Comparison of ENCODE assay signal across 1 cellular context in the genomic region with DNA sequence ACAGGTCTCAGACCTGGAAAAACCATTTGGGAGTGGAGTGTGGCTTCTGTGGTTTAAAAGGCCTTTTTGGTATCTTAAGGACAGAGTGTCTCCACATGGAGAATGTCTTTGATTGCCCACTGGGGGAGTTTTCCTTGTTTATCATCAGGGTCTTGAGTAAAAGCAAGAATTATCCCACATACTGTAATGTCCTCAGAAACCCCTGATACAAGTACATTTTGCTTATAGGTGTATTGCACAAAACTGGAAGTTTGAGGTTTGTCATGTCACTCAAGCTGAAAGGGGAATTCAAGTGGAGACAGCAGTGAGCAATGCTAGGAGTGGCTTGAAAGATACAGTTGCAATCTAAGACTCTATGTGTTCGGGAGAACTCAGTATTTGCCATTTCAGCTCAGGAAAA.
TF ChIP-seq lines count a peak whose summit lies in the region.

No MANE protein-coding gene starts in this region.

TF ChIP-seq in GM12878, 131 proteins besides CTCF, POLR2A, EP300 and RAD21 (continued from another document):
- TF ChIP-seq, protein P1, sequence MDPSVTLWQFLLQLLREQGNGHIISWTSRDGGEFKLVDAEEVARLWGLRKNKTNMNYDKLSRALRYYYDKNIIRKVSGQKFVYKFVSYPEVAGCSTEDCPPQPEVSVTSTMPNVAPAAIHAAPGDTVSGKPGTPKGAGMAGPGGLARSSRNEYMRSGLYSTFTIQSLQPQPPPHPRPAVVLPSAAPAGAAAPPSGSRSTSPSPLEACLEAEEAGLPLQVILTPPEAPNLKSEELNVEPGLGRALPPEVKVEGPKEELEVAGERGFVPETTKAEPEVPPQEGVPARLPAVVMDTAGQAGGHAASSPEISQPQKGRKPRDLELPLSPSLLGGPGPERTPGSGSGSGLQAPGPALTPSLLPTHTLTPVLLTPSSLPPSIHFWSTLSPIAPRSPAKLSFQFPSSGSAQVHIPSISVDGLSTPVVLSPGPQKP (IDR thresholded peaks at IDR 0.05; ENCODE audit: low read depth, low read length): no peak
- TF ChIP-seq GATAD2B (conservative IDR thresholded peaks at IDR 0.05; ENCODE audit: low read depth): no peak
- TF ChIP-seq SPI1 (IDR thresholded peaks at IDR 0.05; ENCODE audit: borderline replicate concordance, insufficient read depth, low read depth, low read length): no peak
- no peak for TF ChIP-seq POLR2AphosphoS5 (IDR thresholded peaks at IDR 0.05; ENCODE audit: low read length)
- TF ChIP-seq KLF5 (IDR thresholded peaks at IDR 0.05; ENCODE audit: partially characterized antibody): no peak
- TF ChIP-seq NFIC (IDR thresholded peaks at IDR 0.05; ENCODE audit: low read depth, low read length): peak; percentile 53; the same call in 1 of the 2 replicates
- TF ChIP-seq, protein P2, sequence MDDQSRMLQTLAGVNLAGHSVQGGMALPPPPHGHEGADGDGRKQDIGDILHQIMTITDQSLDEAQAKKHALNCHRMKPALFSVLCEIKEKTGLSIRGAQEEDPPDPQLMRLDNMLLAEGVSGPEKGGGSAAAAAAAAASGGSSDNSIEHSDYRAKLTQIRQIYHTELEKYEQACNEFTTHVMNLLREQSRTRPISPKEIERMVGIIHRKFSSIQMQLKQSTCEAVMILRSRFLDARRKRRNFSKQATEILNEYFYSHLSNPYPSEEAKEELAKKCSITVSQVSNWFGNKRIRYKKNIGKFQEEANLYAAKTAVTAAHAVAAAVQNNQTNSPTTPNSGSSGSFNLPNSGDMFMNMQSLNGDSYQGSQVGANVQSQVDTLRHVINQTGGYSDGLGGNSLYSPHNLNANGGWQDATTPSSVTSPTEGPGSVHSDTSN (IDR thresholded peaks at IDR 0.05; ENCODE audit: insufficient replicate concordance, low read depth, low read length): peak; percentile 78
- TF ChIP-seq, protein P3, sequence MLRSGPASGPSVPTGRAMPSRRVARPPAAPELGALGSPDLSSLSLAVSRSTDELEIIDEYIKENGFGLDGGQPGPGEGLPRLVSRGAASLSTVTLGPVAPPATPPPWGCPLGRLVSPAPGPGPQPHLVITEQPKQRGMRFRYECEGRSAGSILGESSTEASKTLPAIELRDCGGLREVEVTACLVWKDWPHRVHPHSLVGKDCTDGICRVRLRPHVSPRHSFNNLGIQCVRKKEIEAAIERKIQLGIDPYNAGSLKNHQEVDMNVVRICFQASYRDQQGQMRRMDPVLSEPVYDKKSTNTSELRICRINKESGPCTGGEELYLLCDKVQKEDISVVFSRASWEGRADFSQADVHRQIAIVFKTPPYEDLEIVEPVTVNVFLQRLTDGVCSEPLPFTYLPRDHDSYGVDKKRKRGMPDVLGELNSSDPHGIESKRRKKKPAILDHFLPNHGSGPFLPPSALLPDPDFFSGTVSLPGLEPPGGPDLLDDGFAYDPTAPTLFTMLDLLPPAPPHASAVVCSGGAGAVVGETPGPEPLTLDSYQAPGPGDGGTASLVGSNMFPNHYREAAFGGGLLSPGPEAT (IDR thresholded peaks at IDR 0.05; ENCODE audit: low read depth): 0 out of 2 replicates have a peak, but pooled peaks have one; percentile 32
- TF ChIP-seq IKZF2 (IDR thresholded peaks at IDR 0.05): peak in 1 of 2 experiments; percentile 25; a peak in 1 of 4 replicates
- no peak for TF ChIP-seq CBX3 (IDR thresholded peaks at IDR 0.05; ENCODE audit: borderline replicate concordance, low read depth)
- TF ChIP-seq, protein P4, sequence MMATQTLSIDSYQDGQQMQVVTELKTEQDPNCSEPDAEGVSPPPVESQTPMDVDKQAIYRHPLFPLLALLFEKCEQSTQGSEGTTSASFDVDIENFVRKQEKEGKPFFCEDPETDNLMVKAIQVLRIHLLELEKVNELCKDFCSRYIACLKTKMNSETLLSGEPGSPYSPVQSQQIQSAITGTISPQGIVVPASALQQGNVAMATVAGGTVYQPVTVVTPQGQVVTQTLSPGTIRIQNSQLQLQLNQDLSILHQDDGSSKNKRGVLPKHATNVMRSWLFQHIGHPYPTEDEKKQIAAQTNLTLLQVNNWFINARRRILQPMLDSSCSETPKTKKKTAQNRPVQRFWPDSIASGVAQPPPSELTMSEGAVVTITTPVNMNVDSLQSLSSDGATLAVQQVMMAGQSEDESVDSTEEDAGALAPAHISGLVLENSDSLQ (IDR thresholded peaks at IDR 0.05): peak; percentile 88
- TF ChIP-seq, protein P5, sequence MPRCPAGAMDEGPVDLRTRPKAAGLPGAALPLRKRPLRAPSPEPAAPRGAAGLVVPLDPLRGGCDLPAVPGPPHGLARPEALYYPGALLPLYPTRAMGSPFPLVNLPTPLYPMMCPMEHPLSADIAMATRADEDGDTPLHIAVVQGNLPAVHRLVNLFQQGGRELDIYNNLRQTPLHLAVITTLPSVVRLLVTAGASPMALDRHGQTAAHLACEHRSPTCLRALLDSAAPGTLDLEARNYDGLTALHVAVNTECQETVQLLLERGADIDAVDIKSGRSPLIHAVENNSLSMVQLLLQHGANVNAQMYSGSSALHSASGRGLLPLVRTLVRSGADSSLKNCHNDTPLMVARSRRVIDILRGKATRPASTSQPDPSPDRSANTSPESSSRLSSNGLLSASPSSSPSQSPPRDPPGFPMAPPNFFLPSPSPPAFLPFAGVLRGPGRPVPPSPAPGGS (IDR thresholded peaks at IDR 0.05; ENCODE audit: borderline replicate concordance, insufficient read depth, low read depth, low read length, poor library complexity, severe bottlenecking): peak; percentile 65
- TF ChIP-seq SUPT20H (IDR thresholded peaks at IDR 0.05; ENCODE audit: borderline replicate concordance, control insufficient read depth, low read depth, low read length): no peak
- TF ChIP-seq CHD1 (IDR thresholded peaks at IDR 0.05; ENCODE audit: low read depth, low read length): no peak
